21 cellular contexts compared by ENCODE assay signal in the genomic region with DNA sequence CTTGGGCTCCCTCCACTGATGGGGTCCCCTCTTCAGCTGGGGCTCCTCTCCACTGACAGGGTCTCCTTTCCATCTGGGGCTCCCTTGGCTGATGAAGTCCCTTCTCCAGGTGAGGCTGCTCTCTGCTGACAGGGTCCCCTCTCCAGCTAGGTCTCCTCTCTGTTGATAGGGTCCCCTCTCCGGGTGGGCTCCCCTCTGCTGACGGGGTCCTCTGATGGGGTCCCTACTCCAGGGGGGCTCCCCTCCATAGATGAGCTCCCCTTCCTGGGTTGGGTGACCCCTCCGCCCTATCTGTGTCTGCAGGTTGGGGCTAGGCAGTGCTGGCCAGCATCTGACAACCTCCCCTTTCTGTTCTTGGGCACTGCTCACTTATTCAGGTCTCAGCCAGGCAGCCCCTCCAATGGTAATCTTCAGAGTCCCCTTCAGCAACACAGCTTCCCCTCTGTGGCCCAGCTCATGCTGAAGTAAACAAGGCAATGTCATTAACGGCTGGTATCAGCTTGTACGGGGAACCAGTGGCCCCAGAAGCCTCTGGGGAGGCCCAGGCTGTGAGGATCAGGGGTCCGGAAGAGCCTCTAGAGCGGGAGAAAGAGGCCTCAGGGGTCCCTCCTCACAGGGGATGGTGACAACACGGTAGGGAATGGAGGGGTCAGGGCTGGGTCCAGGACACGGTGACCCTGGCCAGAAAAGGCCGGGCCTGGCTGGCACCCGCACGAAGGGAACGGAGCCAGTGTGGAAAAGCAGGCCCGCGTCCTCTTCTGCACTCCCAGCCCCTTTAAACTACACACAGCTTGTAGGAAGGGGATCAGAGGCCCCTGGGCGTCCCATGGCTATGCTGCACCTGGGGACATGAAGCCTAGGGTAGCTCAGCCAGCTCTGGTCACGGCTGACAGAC.
"Had no signal": no experiment of that assay in that cellular context is flagged by ENCODE, and none has a peak within 500 bp of the region (broad histone marks: within the 10 kb centered on the region; RNA-seq: fewer than 3 reads in every experiment).

No MANE protein-coding gene starts in this region.

- H3K36me3 ChIP-seq: brain microvascular endothelial cell, gastrocnemius medialis, neural progenitor cell, pancreas, suprapubic skin had no signal

- H3K9ac ChIP-seq: neural progenitor cell had no signal

- H3K27ac ChIP-seq: brain microvascular endothelial cell, epithelial cell of prostate, gastrocnemius medialis, hepatocyte, neural progenitor cell, pancreas, suprapubic skin had no signal

- H3K4me3 ChIP-seq: gastrocnemius medialis, hepatocyte, neural progenitor cell, pancreas, suprapubic skin had no signal

- ATAC-seq: activated CD8-positive, alpha-beta T cell treated with anti-CD3 and anti-CD28 coated beads, Interleukin-2, amount 10 ng/mL, durations not matched to agents 7 days and 5 days; activated naive CD4-positive, alpha-beta T cell treated with anti-CD3 and anti-CD28 coated beads, Interleukin-2, amount 50 U/mL, for 72 hours; gastrocnemius medialis had no signal

- H3K79me2 ChIP-seq: hepatocyte had no signal

- H3K4me2 ChIP-seq: hepatocyte, neural progenitor cell had no signal

- DNase-seq: activated CD4-positive, alpha-beta T cell treated with anti-CD3 and anti-CD28 coated beads, Interleukin-2, amount 10 ng/mL, durations not matched to agents 24 days and 14 days; activated CD4-positive, CD25-positive, alpha-beta regulatory T cell; activated CD8-positive, alpha-beta memory T cell treated with anti-CD3 and anti-CD28 coated beads, Interleukin-2, amount 50 U/mL, for 4 hours; activated CD8-positive, alpha-beta T cell treated with anti-CD3 and anti-CD28 coated beads, Interleukin-2, amount 10 ng/mL, durations not matched to agents 7 days and 5 days; activated gamma-delta T cell; activated T-cell treated with anti-CD3 and anti-CD28 coated beads, Interleukin-2, amount 50 U/mL, for 48 hours; amniotic stem cell; brain microvascular endothelial cell; cerebellar nuclear complex; gastrocnemius medialis; islet precursor cell; pancreas; stimulated activated CD4-positive, alpha-beta T cell treated with anti-CD3 and anti-CD28 coated beads, Interleukin-15, amount 100 ng/mL, for 24 hours; stimulated activated CD4-positive, alpha-beta T cell treated with anti-CD3 and anti-CD28 coated beads, Interleukin-4, amount 100 ng/mL, for 24 hours; stimulated activated naive CD4-positive, alpha-beta T cell; SW 1271 had no signal

- H3K9me3 ChIP-seq: gastrocnemius medialis, pancreas, suprapubic skin had no signal

- H3K4me1 ChIP-seq: gastrocnemius medialis, neural progenitor cell, pancreas, suprapubic skin had no signal

- H2AFZ ChIP-seq: hepatocyte, neural progenitor cell had no signal

- FAIRE-seq: pancreas had no signal

- H3K27me3 ChIP-seq: brain microvascular endothelial cell, gastrocnemius medialis, hepatocyte, neural progenitor cell, pancreas, suprapubic skin had no signal
